11 cellular contexts compared by ENCODE assay signal in genomic region chr2:216217904-216218260, GRCh38.
DNase-seq lines count a peak whose midpoint lies in the region; ATAC-seq and TF ChIP-seq lines count a peak whose summit lies in the region.
"Had no signal": no experiment of that assay in that cellular context is flagged by ENCODE, and none has a peak within 500 bp of the region (broad histone marks: within the 10 kb centered on the region; RNA-seq: fewer than 3 reads in every experiment).

No MANE protein-coding gene starts in this region.

- ATAC-seq in heart left ventricle (no peak), Right ventricle myocardium superior (ENCODE audit: poor library complexity) (no peak), HG02981 (IDR thresholded peaks at IDR 0.05; ENCODE audit: unreplicated experiment) (peak; percentile 34)
- ATAC-seq in stimulated activated effector memory CD8-positive, alpha-beta T cell treated with anti-CD3 and anti-CD28 coated beads, Interleukin-12 subunit alpha, Interleukin-12 subunit beta, amount 100 ng/mL, for 72 hours, result no peak

- WGBS in heart left ventricle, 4 donors, result 58 to 72% (median 60%) methylated on average over 2 of the region's 2 CpGs

- intact Hi-C loops in heart left ventricle (cut with DNase I), result loop anchor here in 6 of 10 donors (10.0 kb wide), 2 partner anchors 177 to 187 kb away; no protein-coding TSS in a partner anchor
- intact Hi-C loops in Right ventricle myocardium superior (cut with DNase I), result no loop called here

- H3K9me3 ChIP-seq in heart left ventricle (no peaks in the 10 kb centered on the region), adipocyte (ENCODE audit: control insufficient read depth, low read length) (no peaks in the 10 kb centered on the region)

- H3K4me1 Mint-ChIP-seq in stimulated activated effector memory CD8-positive, alpha-beta T cell treated with anti-CD3 and anti-CD28 coated beads, Interleukin-12 subunit alpha, Interleukin-12 subunit beta, amount 100 ng/mL, for 72 hours, result peaks cover 47% of the 10 kb centered on the region

- no peak overlapping the region for H3K4me3 Mint-ChIP-seq in stimulated activated effector memory CD8-positive, alpha-beta T cell treated with anti-CD3 and anti-CD28 coated beads, Interleukin-12 subunit alpha, Interleukin-12 subunit beta, amount 100 ng/mL, for 72 hours

- H3K36me3 ChIP-seq in heart left ventricle, result peaks cover 0 to 5% (median 0%) of the 10 kb centered on the region in 9 donors
- peaks cover 13% of the 10 kb centered on the region for H3K36me3 ChIP-seq in adipocyte (ENCODE audit: control insufficient read depth, insufficient read depth, low read length, severe bottlenecking)

- H3K27ac ChIP-seq in heart left ventricle, result peak overlapping the region in 9 of 12 donors; percentile 27 to 74 (median 48)
- H3K27ac ChIP-seq: C4-2B had no signal

- peaks cover 6% of the 10 kb centered on the region for H3K36me3 Mint-ChIP-seq in stimulated activated effector memory CD8-positive, alpha-beta T cell treated with anti-CD3 and anti-CD28 coated beads, Interleukin-12 subunit alpha, Interleukin-12 subunit beta, amount 100 ng/mL, for 72 hours

- peak overlapping the region; percentile 68 for H3K27ac Mint-ChIP-seq in stimulated activated effector memory CD8-positive, alpha-beta T cell treated with anti-CD3 and anti-CD28 coated beads, Interleukin-12 subunit alpha, Interleukin-12 subunit beta, amount 100 ng/mL, for 72 hours

- in situ Hi-C loops in GM13977 (cut with MboI; ENCODE audit: low pct_unique_long_range_greater_than_20kb, low sequenced_read_pairs, unreplicated experiment), result no loop called here

- no peak for TF ChIP-seq CTCF in heart left ventricle (IDR thresholded peaks at IDR 0.05)
- no peak for TF ChIP-seq CTCF in GM13977 (IDR thresholded peaks at IDR 0.05; ENCODE audit: extremely low read depth, insufficient read depth, missing control alignments)

- peaks cover 0 to 17% (median 4%) of the 10 kb centered on the region in 12 donors for H3K4me1 ChIP-seq in heart left ventricle
- peaks cover 26% of the 10 kb centered on the region for H3K4me1 ChIP-seq in adipocyte (ENCODE audit: control insufficient read depth, insufficient read depth, low read length)

- H3K4me3 ChIP-seq in heart left ventricle, result no peak overlapping the region
- no peak overlapping the region for H3K4me3 ChIP-seq in adipocyte (ENCODE audit: low read length)

- no peak for TF ChIP-seq POLR2A in heart left ventricle (IDR thresholded peaks at IDR 0.05)
- no peak for TF ChIP-seq POLR2A in erythroblast (IDR thresholded peaks at IDR 0.05; ENCODE audit: low read length)

- no peaks in the 10 kb centered on the region for H3K9me3 Mint-ChIP-seq in stimulated activated effector memory CD8-positive, alpha-beta T cell treated with anti-CD3 and anti-CD28 coated beads, Interleukin-12 subunit alpha, Interleukin-12 subunit beta, amount 100 ng/mL, for 72 hours

- DNase-seq in heart left ventricle (no peak), Right ventricle myocardium superior (no peak), adipocyte (ENCODE audit: low read depth) (no peak), GM13977 (ENCODE audit: low spot score) (no peak), amygdala (lab: John Stamatoyannopoulos, UW) (no peak), erythroblast (lab: John Stamatoyannopoulos, UW) (no peak)
- DNase-seq in stimulated activated effector memory CD8-positive, alpha-beta T cell treated with anti-CD3 and anti-CD28 coated beads, Interleukin-12 subunit alpha, Interleukin-12 subunit beta, amount 100 ng/mL, for 72 hours (ENCODE audit: low spot score in 2 of 2), result no peak
- DNase-seq: glutamatergic neuron, NCI-H446 had no signal

- peak overlapping the region; percentile 25 for H3K9ac ChIP-seq in adipocyte (ENCODE audit: low read length)

- no peaks in the 10 kb centered on the region for H3K27me3 ChIP-seq in heart left ventricle
- H3K27me3 ChIP-seq in adipocyte (replicated peaks; ENCODE audit: control insufficient read depth, insufficient read depth, low read length), result no peaks in the 10 kb centered on the region
